In genomic region chr3:194484614-194485013, GRCh38 we compare ENCODE assay signal across 9 cellular contexts. TPM values are rescaled to one million over a fixed set of nuclear protein-coding genes. Genes with fewer than 3 reads are reported as not detected.
DNase-seq lines count a peak whose midpoint lies in the region; ATAC-seq, FAIRE-seq and TF ChIP-seq lines count a peak whose summit lies in the region.
"Had no signal": no experiment of that assay in that cellular context is flagged by ENCODE, and none has a peak within 500 bp of the region (broad histone marks: within the 10 kb centered on the region; RNA-seq: fewer than 3 reads in every experiment).

No MANE protein-coding gene starts in this region.

- H3K27me3 Mint-ChIP-seq in CD4-positive, CD25-positive, alpha-beta regulatory T cell, result peaks cover 11% of the 10 kb centered on the region
- peaks cover 5% of the 10 kb centered on the region for H3K27me3 Mint-ChIP-seq in nephron progenitor cell (ENCODE audit: low read depth, poor library complexity)

- SMC1A ChIA-PET in GM12878 (lab: Charles Lee; ENCODE audit: uncharacterized antibody, unreplicated experiment), result interaction anchor here (1.1 to 3.9 kb wide), 8 partner anchors 12 to 100 kb away, joined by 3 to 57 read pairs (median 8); no protein-coding TSS in a partner anchor

- H4K91ac ChIP-seq in IMR-90 (ENCODE audit: insufficient read depth, low read depth, low read length), result no peak overlapping the region

- H3K4me3 ChIP-seq in CD4-positive, CD25-positive, alpha-beta regulatory T cell (ENCODE audit: low read depth, low read length), result peak overlapping the region; percentile 88
- H3K4me3 ChIP-seq in IMR-90 (ENCODE audit: insufficient read depth, low read depth, low read length) (no peak overlapping the region), GM12878 (peak overlapping the region; percentile 84; the same call in 1 of the 2 replicates), gastroesophageal sphincter (no peak overlapping the region)

- H3K4me1 Mint-ChIP-seq in CD4-positive, CD25-positive, alpha-beta regulatory T cell, result peaks cover 39 to 79% (median 54%) of the 10 kb centered on the region in 4 donors
- peaks cover 47% of the 10 kb centered on the region for H3K4me1 Mint-ChIP-seq in nephron progenitor cell

- no peak overlapping the region; the same call in 1 of the 2 replicates for H2AK5ac ChIP-seq in IMR-90 (ENCODE audit: low read depth, low read length)

- peak overlapping the region; percentile 11 to 82; a peak in 1 of 4 replicates for H4K8ac ChIP-seq in IMR-90 (ENCODE audit: low read depth in 2 of 2, low read length in 2 of 2)

- H3K9me1 ChIP-seq in IMR-90 (ENCODE audit: insufficient read depth, low read length), result peaks cover 16% of the 10 kb centered on the region

- BruUV-seq in IMR-90 (replicated peaks; lab: Mats Ljungman, UMichigan) (TSS peak; percentile 45), GM12878 (replicated peaks; lab: Mats Ljungman, UMichigan) (no TSS peak)

- H2BK15ac ChIP-seq in IMR-90 (ENCODE audit: low read depth, low read length), result no peak overlapping the region

- no peaks in the 10 kb centered on the region for H3K9me3 Mint-ChIP-seq in CD4-positive, CD25-positive, alpha-beta regulatory T cell
- H3K9me3 Mint-ChIP-seq in nephron progenitor cell, result peaks cover 10% of the 10 kb centered on the region

- no peak for DNase-seq in CD4-positive, CD25-positive, alpha-beta regulatory T cell
- no peak for DNase-seq in IMR-90
- no peak for DNase-seq in GM12878 (ENCODE audit: low read depth, low spot score)
- no peak for DNase-seq in nephron progenitor cell
- no peak for DNase-seq in NCI-H2227 (lab: John Stamatoyannopoulos, UW; ENCODE audit: unreplicated experiment)
- no peak for DNase-seq in activated CD4-positive, CD25-positive, alpha-beta regulatory T cell treated with anti-CD3 and anti-CD28 coated beads, Interleukin-2, amount 50 U/mL, for 72 hours
- DNase-seq: GDM1 had no signal

- H3K27ac Mint-ChIP-seq in CD4-positive, CD25-positive, alpha-beta regulatory T cell, result peak overlapping the region in 2 of 3 donors; percentile 75 to 94
- H3K27ac Mint-ChIP-seq in nephron progenitor cell, result no peak overlapping the region

- H4K20me1 ChIP-seq in IMR-90 (ENCODE audit: insufficient read depth, low read length) (peaks cover 37% of the 10 kb centered on the region), GM12878 (ENCODE audit: control insufficient read depth, insufficient read depth) (no peaks in the 10 kb centered on the region)

- H2AK9ac ChIP-seq in IMR-90 (replicated peaks; ENCODE audit: low read depth, low read length, poor library complexity), result no peak overlapping the region

- peak overlapping the region; percentile 82 for H2BK5ac ChIP-seq in IMR-90 (ENCODE audit: low read depth, low read length, poor library complexity, severe bottlenecking)

- peaks cover 80% of the 10 kb centered on the region for H3K79me2 ChIP-seq in GM12878 (ENCODE audit: control insufficient read depth, insufficient read depth, low read length)

- H3K4ac ChIP-seq in IMR-90 (ENCODE audit: low read depth, low read length), result peak overlapping the region; percentile 89; the same call in 1 of the 2 replicates

- H4K5ac ChIP-seq in IMR-90 (ENCODE audit: low read depth, low read length), result no peak overlapping the region; the same call in 1 of the 2 replicates

- H2AFZ ChIP-seq in IMR-90 (replicated peaks; ENCODE audit: low read length, poor library complexity) (no peak overlapping the region), GM12878 (ENCODE audit: control insufficient read depth, low read depth, low read length) (no peak overlapping the region)

- ATAC-seq in CD4-positive, CD25-positive, alpha-beta regulatory T cell (ENCODE audit: low read depth in 2 of 2), result no peak
- ATAC-seq in IMR-90 (ENCODE audit: low read depth) (no peak), GM12878 (no peak), gastroesophageal sphincter (no peak), GM21367 (IDR thresholded peaks at IDR 0.05; ENCODE audit: unreplicated experiment) (no peak)

- no peaks in the 10 kb centered on the region for H3K27me3 ChIP-seq in CD4-positive, CD25-positive, alpha-beta regulatory T cell (ENCODE audit: control insufficient read depth, insufficient read depth, low read length)
- no peaks in the 10 kb centered on the region for H3K27me3 ChIP-seq in IMR-90 (ENCODE audit: control insufficient read depth, insufficient read depth, low read length)
- H3K27me3 ChIP-seq in GM12878 (replicated peaks in 1 of 2; ENCODE audit: control insufficient read depth in 2 of 2, insufficient read depth in 2 of 2, low read length in 1 of 2), result no peaks in the 10 kb centered on the region
- H3K27me3 ChIP-seq in gastroesophageal sphincter, result no peaks in the 10 kb centered on the region

- H3K4me2 ChIP-seq in IMR-90 (ENCODE audit: low read depth, low read length), result peak overlapping the region; percentile 71; the same call in 1 of the 2 replicates
- H3K4me2 ChIP-seq in GM12878 (ENCODE audit: control insufficient read depth, insufficient read depth), result peak overlapping the region; percentile 77

- peak overlapping the region; percentile 71; the same call in 1 of the 2 replicates for H3K14ac ChIP-seq in IMR-90 (replicated peaks; ENCODE audit: low read depth, low read length)

- H3K4me1 ChIP-seq in CD4-positive, CD25-positive, alpha-beta regulatory T cell (ENCODE audit: control insufficient read depth, insufficient read depth, low read length, poor library complexity, severe bottlenecking), result peaks cover 50% of the 10 kb centered on the region
- H3K4me1 ChIP-seq in IMR-90 (ENCODE audit: control insufficient read depth, insufficient read depth, low read length), result peaks cover 22% of the 10 kb centered on the region
- peaks cover 14% of the 10 kb centered on the region for H3K4me1 ChIP-seq in GM12878 (ENCODE audit: control insufficient read depth, insufficient read depth, low read length)
- H3K4me1 ChIP-seq in gastroesophageal sphincter, result peaks cover 4 to 71% (median 5%) of the 10 kb centered on the region in 3 donors

- 92% methylated on average over 4 of the region's 12 CpGs; no CpG with 5 or more reads in 1 of the 2 experiments for WGBS in IMR-90 (ENCODE audit: extremely low coverage in 2 of 2, insufficient read length in 1 of 2), 2 experiments
- 92% methylated on average over 12 of the region's 12 CpGs for WGBS in GM12878 (ENCODE audit: insufficient coverage, insufficient replicate concordance, low lambda C conversion rate, missing lambda C conversion rate)
- 88 to 98% methylated on average over 9 to 10 of the region's 12 CpGs for WGBS in gastroesophageal sphincter (ENCODE audit: low coverage in 1 of 2), 2 donors

- no peak overlapping the region for H2BK20ac ChIP-seq in IMR-90 (ENCODE audit: low read depth, low read length)

- dilution Hi-C loops in IMR-90 (cut with HindIII; ENCODE audit: low sequenced_read_pairs, unreplicated experiment), result no loop called here

- POLR2A ChIA-PET in IMR-90 (lab: Charles Lee; ENCODE audit: unreplicated experiment) (interaction anchor here (0.6 to 1.3 kb wide), 2 partner anchors 40 to 64 kb away, joined by 3 read pairs; no protein-coding TSS in a partner anchor), GM12878 (lab: Charles Lee) (interaction anchor here (0.8 to 2.6 kb wide), 9 partner anchors 10 to 99 kb away, joined by 3 to 11 read pairs (median 6); no protein-coding TSS in a partner anchor)

- H3K36me3 Mint-ChIP-seq in CD4-positive, CD25-positive, alpha-beta regulatory T cell, result peaks cover 4% of the 10 kb centered on the region
- H3K36me3 Mint-ChIP-seq in nephron progenitor cell (ENCODE audit: low read depth), result peaks cover 16% of the 10 kb centered on the region

- peak overlapping the region; percentile 78; the same call in 1 of the 2 replicates for H3K56ac ChIP-seq in IMR-90 (ENCODE audit: extremely low read depth, insufficient read depth, low read length)

- H3K23ac ChIP-seq in IMR-90 (ENCODE audit: low read depth, low read length), result peak overlapping the region; percentile 77; the same call in 1 of the 2 replicates

- intact Hi-C loops in IMR-90 (cut with micrococcal nuclease) (loop anchor here (2.0 to 5.0 kb wide), 2 partner anchors 43 to 88 kb away; no protein-coding TSS in a partner anchor), GM12878 (cut with micrococcal nuclease; ENCODE audit: unreplicated experiment) (no loop called here)

- TF ChIP-seq CTCF in IMR-90 (conservative IDR thresholded peaks at IDR 0.05; ENCODE audit: low read depth, low read length), result no peak
- TF ChIP-seq CTCF in GM12878 (IDR thresholded peaks at IDR 0.05 in 2 of 3, conservative IDR thresholded peaks at IDR 0.05 in 1 of 3; ENCODE audit: control insufficient read depth in 2 of 3, extremely low read depth in 1 of 3, insufficient read depth in 1 of 3, low read depth in 3 of 3, low read length in 3 of 3), result no peak
- TF ChIP-seq CTCF in nephron progenitor cell (IDR thresholded peaks at IDR 0.05), result no peak
- TF ChIP-seq CTCF in gastroesophageal sphincter (IDR thresholded peaks at IDR 0.05), result no peak

- peak overlapping the region; percentile 92 to 97 (median 94) for H3K4me3 Mint-ChIP-seq in CD4-positive, CD25-positive, alpha-beta regulatory T cell
- H3K4me3 Mint-ChIP-seq in nephron progenitor cell, result peak overlapping the region; percentile 20

- H2BK120ac ChIP-seq in IMR-90 (ENCODE audit: low read depth, low read length), result no peak overlapping the region; the same call in 1 of the 2 replicates

- no peak for FAIRE-seq in GM12878 (lab: Jason Lieb, UNC)

- H3K9ac ChIP-seq in IMR-90 (ENCODE audit: low read depth, low read length) (peak overlapping the region; percentile 93), GM12878 (ENCODE audit: control insufficient read depth, insufficient read depth, low read length) (no peak overlapping the region)

- H3K9me3 ChIP-seq in CD4-positive, CD25-positive, alpha-beta regulatory T cell (ENCODE audit: control insufficient read depth in 2 of 2, low read length in 2 of 2), result no peaks in the 10 kb centered on the region
- no peaks in the 10 kb centered on the region for H3K9me3 ChIP-seq in IMR-90 (ENCODE audit: control insufficient read depth, insufficient read depth, low read length)
- H3K9me3 ChIP-seq in GM12878 (replicated peaks; ENCODE audit: control insufficient read depth, insufficient read depth, low read length), result no peaks in the 10 kb centered on the region
- no peaks in the 10 kb centered on the region for H3K9me3 ChIP-seq in gastroesophageal sphincter

- TF ChIP-seq EP300 in GM12878 (IDR thresholded peaks at IDR 0.05; ENCODE audit: borderline replicate concordance in 1 of 2, control insufficient read depth in 1 of 2, low read depth in 2 of 2, low read length in 2 of 2), result no peak
- no peak for TF ChIP-seq EP300 in gastroesophageal sphincter (IDR thresholded peaks at IDR 0.05)

- H3K79me1 ChIP-seq in IMR-90 (ENCODE audit: low read depth in 1 of 2, low read length in 2 of 2), result peaks cover 3 to 19% of the 10 kb centered on the region in 2 experiments; a peak in 3 of 4 replicates

- H3K36me3 ChIP-seq in CD4-positive, CD25-positive, alpha-beta regulatory T cell (ENCODE audit: control insufficient read depth, insufficient read depth, low read length), result no peaks in the 10 kb centered on the region
- H3K36me3 ChIP-seq in IMR-90 (ENCODE audit: control insufficient read depth, insufficient read depth, low read length), result peaks cover 2% of the 10 kb centered on the region
- no peaks in the 10 kb centered on the region; a peak in 1 of 4 replicates for H3K36me3 ChIP-seq in GM12878 (ENCODE audit: control insufficient read depth in 2 of 2, insufficient read depth in 2 of 2, low read length in 1 of 2)
- no peaks in the 10 kb centered on the region for H3K36me3 ChIP-seq in gastroesophageal sphincter

- peak overlapping the region; percentile 83 for H3K27ac ChIP-seq in CD4-positive, CD25-positive, alpha-beta regulatory T cell (ENCODE audit: insufficient read depth, low read length, poor library complexity, severe bottlenecking)
- peak overlapping the region; percentile 71 for H3K27ac ChIP-seq in IMR-90 (ENCODE audit: insufficient read depth, low read length)
- H3K27ac ChIP-seq in GM12878 (ENCODE audit: control insufficient read depth, insufficient read depth), result no peak overlapping the region
- peak overlapping the region in 2 of 4 donors; percentile 87 to 92 for H3K27ac ChIP-seq in gastroesophageal sphincter

- in situ Hi-C loops in IMR-90 (cut with MboI; ENCODE audit: low sequenced_read_pairs) (loop anchor here (5.0 kb wide), 1 partner anchor 103 kb away; no protein-coding TSS in a partner anchor), GM12878 (cut with MboI) (loop anchor here (5.0 kb wide), 1 partner anchor 103 kb away; no protein-coding TSS in a partner anchor)

- TF ChIP-seq POLR2A in IMR-90 (IDR thresholded peaks at IDR 0.05; ENCODE audit: low read depth, low read length) (no peak), GM12878 (IDR thresholded peaks at IDR 0.05; ENCODE audit: low read depth, low read length) (no peak), gastroesophageal sphincter (IDR thresholded peaks at IDR 0.05) (no peak)

- H3K18ac ChIP-seq in IMR-90 (ENCODE audit: low read depth, low read length), result no peak overlapping the region

- RAD21 ChIA-PET in GM12878 (lab: Charles Lee; ENCODE audit: unreplicated experiment), result interaction anchor here (0.7 to 4.2 kb wide), 9 partner anchors 8 to 109 kb away, joined by 3 to 39 read pairs (median 7); no protein-coding TSS in a partner anchor

- no peak for TF ChIP-seq RAD21 in IMR-90 (IDR thresholded peaks at IDR 0.05; ENCODE audit: low read length)
- no peak for TF ChIP-seq RAD21 in GM12878 (IDR thresholded peaks at IDR 0.05; ENCODE audit: insufficient read depth, low read depth, low read length)

- CTCF ChIA-PET in IMR-90 (lab: Yijun Ruan, JAX) (interaction anchor here (1.0 to 3.5 kb wide), 3 partner anchors 10 to 110 kb away, joined by 3 to 9 read pairs (median 7); no protein-coding TSS in a partner anchor), GM12878 (lab: Yijun Ruan, JAX) (interaction anchor here (1.0 to 4.2 kb wide), 4 partner anchors 12 to 91 kb away, joined by 3 to 58 read pairs (median 6); no protein-coding TSS in a partner anchor)

RNA-seq across cellular contexts. Expression of gene ATP13A3, which starts 2.2 kb away (rescaled TPM):
- 114 TPM for total RNA-seq in CD4-positive, CD25-positive, alpha-beta regulatory T cell
- 10 to 100 TPM in 3 of 4 donors, 1 to 10 TPM in 1; 8.6 to 17.5 (median 13.3) TPM for polyA plus RNA-seq in CD4-positive, CD25-positive, alpha-beta regulatory T cell
- total RNA-seq in IMR-90 (2012; rRNA removed) (154 and 284 TPM in 2 replicates), GM12878 (2014; rRNA removed) (91.0 and 126 TPM in 2 replicates), GM12878 (2014; rRNA removed; fragmentation: Illumina TruSeq; extraction: Trizol) (89.9 and 90.2 TPM in 2 replicates), GM12878 (2021) (88.4 and 108 TPM in 2 replicates), gastroesophageal sphincter (100 to 1,000 TPM; 106 to 157 (median 128) TPM)
- polyA plus RNA-seq in IMR-90 (2012; rRNA removed) (37.5 and 48.1 TPM in 2 replicates), GM12878 (2011; rRNA removed) (106 and 188 TPM in 2 replicates), GM12878 (2014; fragmentation: Illumina TruSeq; extraction: Trizol) (75.6 and 83.3 TPM in 2 replicates), GM12878 (2014; fragmentation: Nextera tagmentation; extraction: Ambion mirVana) (10 to 100 TPM; 14.0 to 17.7 TPM), GM12878 (2014; rRNA removed) (54.4 and 63.3 TPM in 2 replicates), GM12878 (2016; fragmentation: Nextera tagmentation; extraction: Ambion mirVana) (10 to 100 TPM; 15.6 to 25.2 TPM)
- 11.9 and 18.2 TPM in 2 replicates for polyA plus RNA-seq in IMR-90 (2012; cell fraction: cytosol; rRNA removed)
- polyA plus RNA-seq in IMR-90 (2012; cell fraction: nucleus; rRNA removed; ENCODE audit: low replicate concordance), result 8.3 and 70.9 TPM in 2 replicates
- 462 and 491 TPM in 2 replicates for total RNA-seq in GM12878 (2013; cell fraction: nucleolus; rRNA removed)
- polyA plus RNA-seq in GM12878 (2011; ENCODE audit: low read depth), result 15.6 TPM
- polyA plus RNA-seq in GM12878 (2011; cell fraction: cytosol; rRNA removed), result 36.1 and 36.9 TPM in 2 replicates
- polyA plus RNA-seq in GM12878 (2011; cell fraction: nucleus; rRNA removed), result 63.7 and 68.3 TPM in 2 replicates
- 23.8 and 32.6 TPM in 2 replicates for polyA plus RNA-seq in GM12878 (2012)
- polyA minus RNA-seq in GM12878 (2011; rRNA and poly(A)+ RNA removed), result 165 and 257 TPM in 2 replicates
- polyA minus RNA-seq in GM12878 (2011; cell fraction: cytosol; rRNA and poly(A)+ RNA removed), result 62.7 and 78.3 TPM in 2 replicates
- polyA minus RNA-seq in GM12878 (2011; cell fraction: nucleus; rRNA and poly(A)+ RNA removed), result 67.8 and 92.3 TPM in 2 replicates

Comparison
In these comparisons a context has a peak if more than half of its experiments do, and no peak if none do; other contexts are left out.
1. H3K4me3 ChIP-seq: peak in CD4-positive, CD25-positive, alpha-beta regulatory T cell (single experiment) and GM12878 (single experiment); none in IMR-90 (single experiment) and gastroesophageal sphincter (0 of 2).